In genomic region chr2:152573168-152573567, GRCh38 we compare ENCODE assay signal across 8 cellular contexts.
DNase-seq lines count a peak whose midpoint lies in the region; ATAC-seq, FAIRE-seq and TF ChIP-seq lines count a peak whose summit lies in the region.

No MANE protein-coding gene starts in this region.

- peak overlapping the region; percentile 54 for H3K4me2 ChIP-seq in osteoblast (ENCODE audit: insufficient read depth, low read length)

- no peak overlapping the region for H3K4me3 ChIP-seq in brain microvascular endothelial cell (ENCODE audit: low read depth, low read length)
- H3K4me3 ChIP-seq in osteoblast (ENCODE audit: insufficient read depth, low read length): no peak overlapping the region
- H3K4me3 ChIP-seq in kidney (ENCODE audit: low read length in 2 of 2): no peak overlapping the region

- peak overlapping the region; percentile 63 for H3K27ac ChIP-seq in brain microvascular endothelial cell
- peak overlapping the region; percentile 52 for H3K27ac ChIP-seq in osteoblast (ENCODE audit: low read depth, low read length)
- no peak overlapping the region for H3K27ac ChIP-seq in kidney (ENCODE audit: low read depth in 2 of 2, low read length in 2 of 2)

- peak; percentile 25 for DNase-seq in NCI-H82 (lab: John Stamatoyannopoulos, UW)
- no peak for DNase-seq in NCI-H82 treated with DMSO at 0.1 percent for 48 hours (lab: John Stamatoyannopoulos, UW; ENCODE audit: unreplicated experiment)
- DNase-seq in NOMO-1 treated with dmso at 0.1 percent for 144 hours (lab: John Stamatoyannopoulos, UW; ENCODE audit: unreplicated experiment): peak; percentile 78
- peak; percentile 95 for DNase-seq in brain microvascular endothelial cell
- DNase-seq in osteoblast (ENCODE audit: insufficient read length, low spot score, missing footprints): peak; percentile 87
- DNase-seq in NCI-H1436 treated with DMSO at 0.1 percent for 48 hours (lab: John Stamatoyannopoulos, UW): no peak
- DNase-seq in kidney: no peak

- peaks cover 21% of the 10 kb centered on the region for H3K4me1 ChIP-seq in osteoblast (ENCODE audit: insufficient read depth, low read length)
- H3K4me1 ChIP-seq in kidney (ENCODE audit: control insufficient read depth in 1 of 2, insufficient read depth in 1 of 2, low read depth in 1 of 2, low read length in 2 of 2): no peaks in the 10 kb centered on the region

- no peak overlapping the region for H2AFZ ChIP-seq in osteoblast (ENCODE audit: low read length)

- no peaks in the 10 kb centered on the region for H4K20me1 ChIP-seq in osteoblast (ENCODE audit: insufficient read depth, low read length)

- in situ Hi-C loops in brain microvascular endothelial cell (cut with HindIII; ENCODE audit: low pct_ligation_motif_present, low sequenced_read_pairs): no loop called here

- no peak for FAIRE-seq in kidney (lab: Jason Lieb, UNC)

- peaks cover 4% of the 10 kb centered on the region for H3K79me2 ChIP-seq in osteoblast (ENCODE audit: insufficient read depth, low read length)

- H3K27me3 ChIP-seq in brain microvascular endothelial cell (replicated peaks): no peaks in the 10 kb centered on the region
- no peaks in the 10 kb centered on the region for H3K27me3 ChIP-seq in osteoblast (ENCODE audit: insufficient read depth, low read length)

- no peaks in the 10 kb centered on the region for H3K9me3 ChIP-seq in osteoblast (ENCODE audit: low read depth, low read length)
- H3K9me3 ChIP-seq in kidney (ENCODE audit: control insufficient read depth in 1 of 2, low read length in 2 of 2): no peaks in the 10 kb centered on the region

- H3K36me3 ChIP-seq in brain microvascular endothelial cell (replicated peaks) (no peaks in the 10 kb centered on the region), osteoblast (ENCODE audit: insufficient read depth, low read length) (no peaks in the 10 kb centered on the region), kidney (ENCODE audit: control insufficient read depth in 1 of 2, insufficient read depth in 2 of 2, low read length in 2 of 2) (peaks cover 0 to 5% of the 10 kb centered on the region in 2 donors)

- ATAC-seq in HG02759 (IDR thresholded peaks at IDR 0.05; ENCODE audit: unreplicated experiment): peak; percentile 98

- TF ChIP-seq CTCF in brain microvascular endothelial cell (IDR thresholded peaks at IDR 0.05; ENCODE audit: low read depth, low read length, missing control alignments): no peak
- TF ChIP-seq CTCF in osteoblast (IDR thresholded peaks at IDR 0.05; ENCODE audit: extremely low read depth, low read depth, low read length): no peak
- TF ChIP-seq CTCF in kidney (IDR thresholded peaks at IDR 0.05; ENCODE audit: borderline replicate concordance, extremely low read depth, insufficient read depth): no peak

- intact Hi-C loops in kidney (cut with DNase I): no loop called here

- no peak overlapping the region for H3K9ac ChIP-seq in kidney (ENCODE audit: low read length in 2 of 2)

Comparison
In these comparisons a context has a peak if more than half of its experiments do, and no peak if none do; other contexts are left out.
1. DNase-seq: peak in NCI-H82 (single experiment), NOMO-1 treated with dmso at 0.1 percent for 144 hours (single experiment), brain microvascular endothelial cell (single experiment) and osteoblast (single experiment); none in NCI-H82 treated with DMSO at 0.1 percent for 48 hours (single experiment), NCI-H1436 treated with DMSO at 0.1 percent for 48 hours (single experiment) and kidney (single experiment).
2. H3K27ac ChIP-seq: peak in brain microvascular endothelial cell (single experiment) and osteoblast (single experiment); none in kidney (0 of 2).